ENCODE assay signal across 13 cellular contexts in genomic region chr6:26131618-26132017, GRCh38. TPM values are rescaled to one million over a fixed set of nuclear protein-coding genes. Genes with fewer than 3 reads are reported as not detected.
"Had no signal": no experiment of that assay in that cellular context is flagged by ENCODE, and none has a peak within 500 bp of the region (broad histone marks: within the 10 kb centered on the region; RNA-seq: fewer than 3 reads in every experiment).

No MANE protein-coding gene starts in this region.

- H3K27ac Mint-ChIP-seq: activated CD8-positive, alpha-beta T cell treated with anti-CD3 and anti-CD28 coated beads, Interleukin-2, amount 10 ng/mL, durations not matched to agents 7 days and 5 days had no signal

- ATAC-seq: activated CD8-positive, alpha-beta T cell treated with anti-CD3 and anti-CD28 coated beads, Interleukin-2, amount 10 ng/mL, durations not matched to agents 7 days and 5 days; left cardiac atrium had no signal

- H3K4me3 ChIP-seq: dorsolateral prefrontal cortex, esophagus muscularis mucosa, stomach, thyroid gland, vagina had no signal

- H3K27ac ChIP-seq: stomach, thyroid gland, vagina had no signal

- H3K4me3 Mint-ChIP-seq: activated CD8-positive, alpha-beta T cell treated with anti-CD3 and anti-CD28 coated beads, Interleukin-2, amount 10 ng/mL, durations not matched to agents 7 days and 5 days had no signal

- H3K27me3 ChIP-seq: dorsolateral prefrontal cortex, esophagus muscularis mucosa, stomach, thyroid gland, vagina had no signal

- DNase-seq: activated CD4-positive, alpha-beta T cell treated with anti-CD3 and anti-CD28 coated beads for 48 hours; activated CD8-positive, alpha-beta memory T cell treated with anti-CD3 and anti-CD28 coated beads, Interleukin-2, amount 50 U/mL, for 48 hours; activated CD8-positive, alpha-beta T cell treated with anti-CD3 and anti-CD28 coated beads, Interleukin-2, amount 10 ng/mL, durations not matched to agents 7 days and 5 days; activated naive CD4-positive, alpha-beta T cell treated with anti-CD3 and anti-CD28 coated beads, Interleukin-2, amount 50 U/mL, for 16 hours; dorsolateral prefrontal cortex; left cardiac atrium; stimulated activated CD4-positive, alpha-beta T cell treated with anti-CD3 and anti-CD28 coated beads, Interleukin-4, amount 100 ng/mL, for 1 hour; stimulated activated CD8-positive, alpha-beta memory T cell treated with anti-CD3 and anti-CD28 coated beads, Interleukin-4, amount 100 ng/mL, for 48 hours; stomach; thyroid gland had no signal

- H3K36me3 ChIP-seq: thyroid gland had no signal

- H3K9me3 ChIP-seq: esophagus muscularis mucosa, stomach, thyroid gland, vagina had no signal

RNA-seq across cellular contexts. Expression of gene HFE, which starts 44.4 kb away (rescaled TPM):
- polyA plus RNA-seq: neural cell had no signal
